ENCODE assay signal across 1 cellular context in the genomic region with DNA sequence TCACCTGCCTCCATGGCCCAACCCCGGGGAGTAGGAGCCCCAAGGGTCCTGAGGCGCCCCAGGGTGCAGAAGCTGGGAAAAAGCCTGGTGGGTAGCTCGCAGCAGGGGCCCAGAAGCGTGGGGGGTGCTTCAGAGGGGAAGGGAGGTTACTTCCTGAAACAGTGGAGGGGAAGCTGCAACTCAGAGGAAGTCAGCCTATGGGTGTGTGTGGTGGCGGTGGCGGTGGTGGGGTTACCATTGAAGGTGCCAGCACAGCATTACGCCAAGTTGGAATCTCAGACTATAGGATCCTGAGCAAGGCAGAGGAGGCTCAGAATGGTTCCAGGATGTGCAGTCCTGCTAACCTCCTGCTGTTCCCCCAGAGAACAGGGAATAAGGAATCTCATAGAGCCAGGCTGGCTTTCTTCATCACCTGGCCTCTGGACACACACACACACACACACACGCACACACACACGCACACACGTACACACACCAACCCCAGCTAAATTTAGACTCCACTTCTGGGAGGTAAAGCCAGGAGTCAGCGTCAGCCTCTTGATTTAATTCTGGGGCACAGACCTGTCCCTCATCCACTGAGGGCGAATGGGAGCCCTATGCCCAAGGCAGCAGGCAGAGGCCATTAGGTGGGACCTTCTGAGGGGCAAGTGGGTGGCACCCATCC.
TF ChIP-seq lines count a peak whose summit lies in the region.

No MANE protein-coding gene starts in this region.

TF ChIP-seq in SK-N-SH, 30 proteins besides CTCF, POLR2A, EP300 and RAD21 (continued from another document):
- TF ChIP-seq SMC3 (IDR thresholded peaks at IDR 0.05; ENCODE audit: low read depth, low read length): no peak
- no peak for TF ChIP-seq POLR2AphosphoS5 (IDR thresholded peaks at IDR 0.05; ENCODE audit: low read depth, low read length)
- TF ChIP-seq YY1 (IDR thresholded peaks at IDR 0.05; ENCODE audit: low read depth): no peak
- TF ChIP-seq, protein P1, sequence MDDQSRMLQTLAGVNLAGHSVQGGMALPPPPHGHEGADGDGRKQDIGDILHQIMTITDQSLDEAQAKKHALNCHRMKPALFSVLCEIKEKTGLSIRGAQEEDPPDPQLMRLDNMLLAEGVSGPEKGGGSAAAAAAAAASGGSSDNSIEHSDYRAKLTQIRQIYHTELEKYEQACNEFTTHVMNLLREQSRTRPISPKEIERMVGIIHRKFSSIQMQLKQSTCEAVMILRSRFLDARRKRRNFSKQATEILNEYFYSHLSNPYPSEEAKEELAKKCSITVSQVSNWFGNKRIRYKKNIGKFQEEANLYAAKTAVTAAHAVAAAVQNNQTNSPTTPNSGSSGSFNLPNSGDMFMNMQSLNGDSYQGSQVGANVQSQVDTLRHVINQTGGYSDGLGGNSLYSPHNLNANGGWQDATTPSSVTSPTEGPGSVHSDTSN (IDR thresholded peaks at IDR 0.05): no peak
- TF ChIP-seq NFIC (IDR thresholded peaks at IDR 0.05; ENCODE audit: borderline replicate concordance): no peak
- TF ChIP-seq TCF12 (IDR thresholded peaks at IDR 0.05): no peak
- TF ChIP-seq, protein P2, sequence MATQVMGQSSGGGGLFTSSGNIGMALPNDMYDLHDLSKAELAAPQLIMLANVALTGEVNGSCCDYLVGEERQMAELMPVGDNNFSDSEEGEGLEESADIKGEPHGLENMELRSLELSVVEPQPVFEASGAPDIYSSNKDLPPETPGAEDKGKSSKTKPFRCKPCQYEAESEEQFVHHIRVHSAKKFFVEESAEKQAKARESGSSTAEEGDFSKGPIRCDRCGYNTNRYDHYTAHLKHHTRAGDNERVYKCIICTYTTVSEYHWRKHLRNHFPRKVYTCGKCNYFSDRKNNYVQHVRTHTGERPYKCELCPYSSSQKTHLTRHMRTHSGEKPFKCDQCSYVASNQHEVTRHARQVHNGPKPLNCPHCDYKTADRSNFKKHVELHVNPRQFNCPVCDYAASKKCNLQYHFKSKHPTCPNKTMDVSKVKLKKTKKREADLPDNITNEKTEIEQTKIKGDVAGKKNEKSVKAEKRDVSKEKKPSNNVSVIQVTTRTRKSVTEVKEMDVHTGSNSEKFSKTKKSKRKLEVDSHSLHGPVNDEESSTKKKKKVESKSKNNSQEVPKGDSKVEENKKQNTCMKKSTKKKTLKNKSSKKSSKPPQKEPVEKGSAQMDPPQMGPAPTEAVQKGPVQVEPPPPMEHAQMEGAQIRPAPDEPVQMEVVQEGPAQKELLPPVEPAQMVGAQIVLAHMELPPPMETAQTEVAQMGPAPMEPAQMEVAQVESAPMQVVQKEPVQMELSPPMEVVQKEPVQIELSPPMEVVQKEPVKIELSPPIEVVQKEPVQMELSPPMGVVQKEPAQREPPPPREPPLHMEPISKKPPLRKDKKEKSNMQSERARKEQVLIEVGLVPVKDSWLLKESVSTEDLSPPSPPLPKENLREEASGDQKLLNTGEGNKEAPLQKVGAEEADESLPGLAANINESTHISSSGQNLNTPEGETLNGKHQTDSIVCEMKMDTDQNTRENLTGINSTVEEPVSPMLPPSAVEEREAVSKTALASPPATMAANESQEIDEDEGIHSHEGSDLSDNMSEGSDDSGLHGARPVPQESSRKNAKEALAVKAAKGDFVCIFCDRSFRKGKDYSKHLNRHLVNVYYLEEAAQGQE (IDR thresholded peaks at IDR 0.05; ENCODE audit: low read depth, low read length): no peak
- TF ChIP-seq, protein P3, sequence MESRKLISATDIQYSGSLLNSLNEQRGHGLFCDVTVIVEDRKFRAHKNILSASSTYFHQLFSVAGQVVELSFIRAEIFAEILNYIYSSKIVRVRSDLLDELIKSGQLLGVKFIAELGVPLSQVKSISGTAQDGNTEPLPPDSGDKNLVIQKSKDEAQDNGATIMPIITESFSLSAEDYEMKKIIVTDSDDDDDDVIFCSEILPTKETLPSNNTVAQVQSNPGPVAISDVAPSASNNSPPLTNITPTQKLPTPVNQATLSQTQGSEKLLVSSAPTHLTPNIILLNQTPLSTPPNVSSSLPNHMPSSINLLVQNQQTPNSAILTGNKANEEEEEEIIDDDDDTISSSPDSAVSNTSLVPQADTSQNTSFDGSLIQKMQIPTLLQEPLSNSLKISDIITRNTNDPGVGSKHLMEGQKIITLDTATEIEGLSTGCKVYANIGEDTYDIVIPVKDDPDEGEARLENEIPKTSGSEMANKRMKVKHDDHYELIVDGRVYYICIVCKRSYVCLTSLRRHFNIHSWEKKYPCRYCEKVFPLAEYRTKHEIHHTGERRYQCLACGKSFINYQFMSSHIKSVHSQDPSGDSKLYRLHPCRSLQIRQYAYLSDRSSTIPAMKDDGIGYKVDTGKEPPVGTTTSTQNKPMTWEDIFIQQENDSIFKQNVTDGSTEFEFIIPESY (IDR thresholded peaks at IDR 0.05; ENCODE audit: borderline replicate concordance, low read depth): no peak
